8 cellular contexts compared by ENCODE assay signal in genomic region chr1:241520080-241520465, GRCh38. TPM values are rescaled to one million over a fixed set of nuclear protein-coding genes. Genes with fewer than 3 reads are reported as not detected.
DNase-seq lines count a peak whose midpoint lies in the region; ATAC-seq, FAIRE-seq and TF ChIP-seq lines count a peak whose summit lies in the region.

No MANE protein-coding gene starts in this region.

- H3K79me2 ChIP-seq in endothelial cell of umbilical vein (ENCODE audit: control insufficient read depth, insufficient read depth, low read length), result peaks cover 36% of the 10 kb centered on the region

- no peak overlapping the region for H3K14ac ChIP-seq in neuronal stem cell (ENCODE audit: low read length)

- H4K91ac ChIP-seq in neuronal stem cell (ENCODE audit: low read depth, low read length, poor library complexity), result no peak overlapping the region

- DNase-seq in AG10803 (ENCODE audit: low read depth) (no peak), MG63 (no peak), endothelial cell of umbilical vein (ENCODE audit: low read depth, low spot score) (no peak), neuronal stem cell (ENCODE audit: low spot score) (no peak), CD14-positive monocyte (ENCODE audit: low spot score) (no peak), Calu3 (no peak), AG08395 (ENCODE audit: low spot score) (no peak)
- DNase-seq in stimulated activated naive CD8-positive, alpha-beta T cell treated with anti-CD3 and anti-CD28 coated beads, Interleukin-15, amount 100 ng/mL, for 72 hours, result no peak

- H3K4me3 ChIP-seq in AG10803 (ENCODE audit: low read length) (peak overlapping the region; percentile 68), MG63 (peak overlapping the region; percentile 87), endothelial cell of umbilical vein (replicated peaks in 1 of 3; ENCODE audit: insufficient read depth in 1 of 3, low read depth in 1 of 3, low read length in 3 of 3) (peak overlapping the region; percentile 2 to 69 (median 34)), neuronal stem cell (ENCODE audit: low read length in 2 of 2) (peak overlapping the region in 1 of 2 donors; percentile 47)

- H3K27me3 Mint-ChIP-seq in CD14-positive monocyte (ENCODE audit: low read depth in 3 of 3) (peaks cover 16 to 23% (median 20%) of the 10 kb centered on the region in 3 donors), Calu3 (ENCODE audit: unreplicated experiment) (no peaks in the 10 kb centered on the region)
- H3K27me3 Mint-ChIP-seq in stimulated activated naive CD8-positive, alpha-beta T cell treated with anti-CD3 and anti-CD28 coated beads, Interleukin-15, amount 100 ng/mL, for 72 hours, result peaks cover 24% of the 10 kb centered on the region

- no peak overlapping the region for H2BK12ac ChIP-seq in neuronal stem cell (ENCODE audit: low read length)

- peaks cover 2% of the 10 kb centered on the region for H3K79me1 ChIP-seq in neuronal stem cell (ENCODE audit: low read depth, low read length)

- H3K27me3 ChIP-seq in MG63 (peaks cover 12% of the 10 kb centered on the region), endothelial cell of umbilical vein (ENCODE audit: control insufficient read depth in 2 of 2, insufficient read depth in 2 of 2, low read length in 2 of 2) (peaks cover 17 to 43% of the 10 kb centered on the region in 2 experiments), neuronal stem cell (ENCODE audit: control insufficient read depth in 3 of 3, insufficient read depth in 3 of 3, low read depth in 1 of 3, low read length in 3 of 3) (no peaks in the 10 kb centered on the region)

- H2BK120ac ChIP-seq in neuronal stem cell (ENCODE audit: low read depth, low read length), result no peak overlapping the region

- H3K4me3 Mint-ChIP-seq in CD14-positive monocyte (no peak overlapping the region), Calu3 (ENCODE audit: low read depth, unreplicated experiment) (no peak overlapping the region)
- no peak overlapping the region for H3K4me3 Mint-ChIP-seq in stimulated activated naive CD8-positive, alpha-beta T cell treated with anti-CD3 and anti-CD28 coated beads, Interleukin-15, amount 100 ng/mL, for 72 hours

- H2BK5ac ChIP-seq in neuronal stem cell (ENCODE audit: low read length), result no peak overlapping the region

- peak overlapping the region; percentile 43 for H3K9ac ChIP-seq in endothelial cell of umbilical vein (replicated peaks; ENCODE audit: extremely low read depth, insufficient read depth, low read length)
- H3K9ac ChIP-seq in neuronal stem cell (ENCODE audit: low read depth, low read length, poor library complexity), result no peak overlapping the region

- H3K18ac ChIP-seq in neuronal stem cell (ENCODE audit: low read length), result no peak overlapping the region

- peak overlapping the region; percentile 71 for H2AFZ ChIP-seq in endothelial cell of umbilical vein (ENCODE audit: low read depth, low read length)
- peak overlapping the region; percentile 78 for H2AFZ ChIP-seq in neuronal stem cell (ENCODE audit: low read length)

- H3K4me2 ChIP-seq in endothelial cell of umbilical vein (ENCODE audit: insufficient read depth, low read length) (peak overlapping the region; percentile 94), neuronal stem cell (ENCODE audit: insufficient read depth, low read length, poor library complexity, severe bottlenecking) (no peak overlapping the region)

- intact Hi-C loops in endothelial cell of umbilical vein (cut with micrococcal nuclease) (no loop called here), CD14-positive monocyte (cut with micrococcal nuclease) (loop anchor here (5.0 to 10.0 kb wide), 3 partner anchors 325 to 475 kb away; partner anchors contain the start of genes EXO1 (in 2 of the 2) and MAP1LC3C (in 1 of the 2)), Calu3 (cut with micrococcal nuclease; ENCODE audit: unreplicated experiment) (no loop called here)

- no peak overlapping the region for H3K23ac ChIP-seq in neuronal stem cell (ENCODE audit: low read depth, low read length, poor library complexity)

- POLR2A ChIA-PET in endothelial cell of umbilical vein (lab: Charles Lee), result interaction anchor here (1.2 kb wide), 1 partner anchor 12 kb away, joined by 3 read pairs; no protein-coding TSS in a partner anchor

- ATAC-seq in stimulated activated naive CD8-positive, alpha-beta T cell treated with anti-CD3 and anti-CD28 coated beads, Interleukin-15, amount 100 ng/mL, for 72 hours, result no peak

- CTCF ChIA-PET in endothelial cell of umbilical vein (lab: Charles Lee) (interaction anchor here (1.1 to 2.3 kb wide), 3 partner anchors 91 to 688 kb away, joined by 3 to 7 read pairs (median 3); partner anchors contain the start of gene EXO1), Calu3 (lab: Charles Lee) (interaction anchor here (1.4 kb wide), 1 partner anchor 91 kb away, joined by 3 read pairs; no protein-coding TSS in a partner anchor)

- no peaks in the 10 kb centered on the region for H3K9me3 Mint-ChIP-seq in CD14-positive monocyte
- no peaks in the 10 kb centered on the region for H3K9me3 Mint-ChIP-seq in Calu3 (ENCODE audit: low read depth, unreplicated experiment)
- H3K9me3 Mint-ChIP-seq in stimulated activated naive CD8-positive, alpha-beta T cell treated with anti-CD3 and anti-CD28 coated beads, Interleukin-15, amount 100 ng/mL, for 72 hours, result no peaks in the 10 kb centered on the region

- WGBS in neuronal stem cell (ENCODE audit: extremely low coverage in 2 of 2, insufficient read length in 2 of 2, insufficient replicate concordance in 1 of 2), 2 donors, result no CpG with 5 or more reads among the region's 6 CpGs

- TSS peak; percentile 42 for BruUV-seq in endothelial cell of umbilical vein (replicated peaks; lab: Mats Ljungman, UMichigan)
- BruUV-seq in Calu3 (replicated peaks; lab: Mats Ljungman, UMichigan), result no TSS peak

- H3K27ac Mint-ChIP-seq in CD14-positive monocyte (no peak overlapping the region), Calu3 (ENCODE audit: unreplicated experiment) (no peak overlapping the region)
- H3K27ac Mint-ChIP-seq in stimulated activated naive CD8-positive, alpha-beta T cell treated with anti-CD3 and anti-CD28 coated beads, Interleukin-15, amount 100 ng/mL, for 72 hours, result no peak overlapping the region

- no peak overlapping the region for H4K8ac ChIP-seq in neuronal stem cell (ENCODE audit: low read depth, low read length)

- H3K4me1 Mint-ChIP-seq in CD14-positive monocyte (peaks cover 14% of the 10 kb centered on the region), Calu3 (ENCODE audit: low read depth, unreplicated experiment) (no peaks in the 10 kb centered on the region)
- peaks cover 10% of the 10 kb centered on the region for H3K4me1 Mint-ChIP-seq in stimulated activated naive CD8-positive, alpha-beta T cell treated with anti-CD3 and anti-CD28 coated beads, Interleukin-15, amount 100 ng/mL, for 72 hours

- H3K4me1 ChIP-seq in endothelial cell of umbilical vein (ENCODE audit: control insufficient read depth, extremely low read depth, insufficient read depth, low read length), result peaks cover 13% of the 10 kb centered on the region
- H3K4me1 ChIP-seq in neuronal stem cell (ENCODE audit: control insufficient read depth in 2 of 2, insufficient read depth in 1 of 2, low read depth in 1 of 2, low read length in 2 of 2), result peaks cover 0 to 5% of the 10 kb centered on the region in 2 donors

- H3K4ac ChIP-seq in neuronal stem cell (ENCODE audit: low read length), result no peak overlapping the region

- H3K36me3 ChIP-seq in MG63, result peaks cover 18% of the 10 kb centered on the region
- peaks cover 0 to 5% of the 10 kb centered on the region in 2 experiments for H3K36me3 ChIP-seq in endothelial cell of umbilical vein (ENCODE audit: control insufficient read depth in 2 of 2, extremely low read depth in 1 of 2, insufficient read depth in 2 of 2, low read length in 2 of 2)
- H3K36me3 ChIP-seq in neuronal stem cell (replicated peaks in 1 of 2; ENCODE audit: control insufficient read depth in 2 of 2, insufficient read depth in 2 of 2, low read length in 2 of 2), result peaks cover 2 to 16% of the 10 kb centered on the region in 2 donors

- no peak for TF ChIP-seq POLR2A in endothelial cell of umbilical vein (IDR thresholded peaks at IDR 0.05; ENCODE audit: low read depth, low read length)

- no peak overlapping the region for H2BK15ac ChIP-seq in neuronal stem cell (ENCODE audit: low read length)

- no peaks in the 10 kb centered on the region for H3K9me1 ChIP-seq in endothelial cell of umbilical vein (replicated peaks; ENCODE audit: control insufficient read depth, extremely low read depth, insufficient read depth, low read length)

- H3K36me3 Mint-ChIP-seq in CD14-positive monocyte (peaks cover 9 to 12% of the 10 kb centered on the region in 2 donors), Calu3 (ENCODE audit: insufficient read depth, unreplicated experiment) (peaks cover 4% of the 10 kb centered on the region)

- H3K27ac ChIP-seq in endothelial cell of umbilical vein (ENCODE audit: insufficient read depth, low read depth, low read length) (no peak overlapping the region), neuronal stem cell (replicated peaks; ENCODE audit: low read length) (no peak overlapping the region)

- dilution Hi-C loops in endothelial cell of umbilical vein (cut with MboI; ENCODE audit: extremely low pct_ligation_motif_present, low sequenced_read_pairs), result no loop called here

- no peak for FAIRE-seq in endothelial cell of umbilical vein (lab: Jason Lieb, UNC)

- no peak for TF ChIP-seq CTCF in AG10803 (conservative IDR thresholded peaks at IDR 0.05; ENCODE audit: low read length)
- no peak for TF ChIP-seq CTCF in endothelial cell of umbilical vein (IDR thresholded peaks at IDR 0.05; ENCODE audit: extremely low read depth in 1 of 2, insufficient read depth in 1 of 2, low read depth in 1 of 2, low read length in 2 of 2)
- TF ChIP-seq CTCF in CD14-positive monocyte (IDR thresholded peaks at IDR 0.05), result no peak
- no peak for TF ChIP-seq CTCF in Calu3 (IDR thresholded peaks at IDR 0.05; ENCODE audit: unreplicated experiment)

- H4K20me1 ChIP-seq in endothelial cell of umbilical vein (replicated peaks; ENCODE audit: control insufficient read depth, extremely low read depth, insufficient read depth, low read length), result no peaks in the 10 kb centered on the region

- H2AK5ac ChIP-seq in neuronal stem cell (ENCODE audit: low read depth, low read length), result no peak overlapping the region

- no peaks in the 10 kb centered on the region for H3K9me3 ChIP-seq in MG63
- H3K9me3 ChIP-seq in endothelial cell of umbilical vein (replicated peaks; ENCODE audit: control insufficient read depth, insufficient read depth, low read length), result no peaks in the 10 kb centered on the region
- H3K9me3 ChIP-seq in neuronal stem cell (replicated peaks in 1 of 2; ENCODE audit: control insufficient read depth in 2 of 2, insufficient read depth in 1 of 2, low read depth in 1 of 2, low read length in 2 of 2), result peaks cover 0 to 4% of the 10 kb centered on the region in 2 donors

RNA-seq across cellular contexts. Expression of gene FH, which starts 0.5 kb away (rescaled TPM):
- 241 and 261 TPM in 2 replicates for total RNA-seq in MG63 (2014; rRNA removed; shearing (Covaris generic); ENCODE audit: low replicate concordance)
- 96.6 and 105 TPM in 2 replicates for total RNA-seq in endothelial cell of umbilical vein
- polyA plus RNA-seq in endothelial cell of umbilical vein, result 33.0 and 41.9 TPM in 2 replicates
- 55.3 and 56.5 TPM in 2 replicates for polyA plus RNA-seq in endothelial cell of umbilical vein (2011; cell fraction: cytosol; rRNA removed)
- polyA plus RNA-seq in endothelial cell of umbilical vein (2011; cell fraction: nucleus; rRNA removed), result 45.9 and 75.9 TPM in 2 replicates
- 82.2 and 112 TPM in 2 replicates for polyA plus RNA-seq in endothelial cell of umbilical vein (2012)
- polyA minus RNA-seq in endothelial cell of umbilical vein, result 50.4 and 56.0 TPM in 2 replicates
- 100 TPM for polyA minus RNA-seq in endothelial cell of umbilical vein (2011; cell fraction: cytosol; rRNA and poly(A)+ RNA removed)
- 23.2 and 28.1 TPM in 2 replicates for polyA minus RNA-seq in endothelial cell of umbilical vein (2011; cell fraction: nucleus; rRNA and poly(A)+ RNA removed)
- polyA plus RNA-seq in neuronal stem cell (2013, experiment 1 of 2), result 57.8 TPM
- 57.4 TPM for polyA plus RNA-seq in neuronal stem cell (2013, experiment 2 of 2)
- 10 to 100 TPM; 32.5 to 34.9 TPM for polyA plus RNA-seq in CD14-positive monocyte
- total RNA-seq in Calu3 (2022), result 82.6 and 112 TPM in 2 replicates

RNA-seq across cellular contexts. Expression of gene KMO, which starts 12.1 kb away (rescaled TPM):
- total RNA-seq in MG63 (2014; rRNA removed; shearing (Covaris generic); ENCODE audit: low replicate concordance), result not detected in 2 replicates
- total RNA-seq in endothelial cell of umbilical vein (not detected in 2 replicates), Calu3 (2022) (0.85 TPM in 1 of 2 replicates, not detected in the other)
- polyA plus RNA-seq in endothelial cell of umbilical vein (not detected in 2 replicates), CD14-positive monocyte (1 to 10 TPM; 4.7 to 6.4 TPM)
- not detected in 2 replicates for polyA plus RNA-seq in endothelial cell of umbilical vein (2011; cell fraction: cytosol; rRNA removed)
- not detected in 2 replicates for polyA plus RNA-seq in endothelial cell of umbilical vein (2011; cell fraction: nucleus; rRNA removed)
- not detected in 2 replicates for polyA plus RNA-seq in endothelial cell of umbilical vein (2012)
- polyA minus RNA-seq in endothelial cell of umbilical vein, result not detected in 2 replicates
- not detected for polyA minus RNA-seq in endothelial cell of umbilical vein (2011; cell fraction: cytosol; rRNA and poly(A)+ RNA removed)
- not detected in 2 replicates for polyA minus RNA-seq in endothelial cell of umbilical vein (2011; cell fraction: nucleus; rRNA and poly(A)+ RNA removed)
- polyA plus RNA-seq in neuronal stem cell (2013, experiment 1 of 2), result not detected
- polyA plus RNA-seq in neuronal stem cell (2013, experiment 2 of 2), result not detected

Comparison
In these comparisons a context has a peak if more than half of its experiments do, and no peak if none do; other contexts are left out.
1. intact Hi-C loops: an anchor here in CD14-positive monocyte (5.0 to 10.0 kb wide); none called in endothelial cell of umbilical vein and Calu3.